ENCODE assay signal across 1 cellular context in genomic region chr11:47508595-47509555, GRCh38.
TF ChIP-seq lines count a peak whose summit lies in the region.

No MANE protein-coding gene starts in this region.

TF ChIP-seq in GM12878, 131 proteins besides CTCF, POLR2A, EP300 and RAD21:
- TF ChIP-seq MLLT1 (IDR thresholded peaks at IDR 0.05) (peak; percentile 72; the same call in 1 of the 2 replicates), RELB (IDR thresholded peaks at IDR 0.05; ENCODE audit: low read depth) (peak; percentile 43; the same call in 1 of the 2 replicates), IKZF2 (IDR thresholded peaks at IDR 0.05) (peak; percentile 32 to 46; a peak in 2 of 4 replicates), NRF1 (conservative IDR thresholded peaks at IDR 0.05; ENCODE audit: low read depth, low read length) (no peak), ATF7 (IDR thresholded peaks at IDR 0.05; ENCODE audit: low read depth) (0 out of 2 replicates have a peak, but pooled peaks have one; percentile 23), SKIL (IDR thresholded peaks at IDR 0.05; ENCODE audit: low read depth, poor library complexity, severe bottlenecking) (peak; percentile 50), EGR1 (IDR thresholded peaks at IDR 0.05; ENCODE audit: borderline replicate concordance in 1 of 2, low read depth in 2 of 2, low read length in 2 of 2) (0 out of 3 replicates have a peak, but pooled peaks of 1 of the 2 experiments have one; percentile 15), IKZF1 (conservative IDR thresholded peaks at IDR 0.05) (peak; percentile 27; the same call in 1 of the 2 replicates), CBX5 (IDR thresholded peaks at IDR 0.05; ENCODE audit: low read depth) (no peak), BHLHE40 (IDR thresholded peaks at IDR 0.05; ENCODE audit: borderline replicate concordance in 1 of 2, low read depth in 2 of 2, low read length in 1 of 2) (0 out of 4 replicates have a peak, but pooled peaks of 1 of the 2 experiments have one; percentile 31), EED (IDR thresholded peaks at IDR 0.05; ENCODE audit: low read depth) (peak; percentile 58), PAX5 (IDR thresholded peaks at IDR 0.05; ENCODE audit: borderline replicate concordance, low read depth, low read length) (no peak)
TF ChIP-seq in GM12878: peak in this region for 9.
